In genomic region chr1:230642263-230642959, GRCh38 we compare ENCODE assay signal across 1 cellular context.
TF ChIP-seq lines count a peak whose summit lies in the region.

A gene with protein sequence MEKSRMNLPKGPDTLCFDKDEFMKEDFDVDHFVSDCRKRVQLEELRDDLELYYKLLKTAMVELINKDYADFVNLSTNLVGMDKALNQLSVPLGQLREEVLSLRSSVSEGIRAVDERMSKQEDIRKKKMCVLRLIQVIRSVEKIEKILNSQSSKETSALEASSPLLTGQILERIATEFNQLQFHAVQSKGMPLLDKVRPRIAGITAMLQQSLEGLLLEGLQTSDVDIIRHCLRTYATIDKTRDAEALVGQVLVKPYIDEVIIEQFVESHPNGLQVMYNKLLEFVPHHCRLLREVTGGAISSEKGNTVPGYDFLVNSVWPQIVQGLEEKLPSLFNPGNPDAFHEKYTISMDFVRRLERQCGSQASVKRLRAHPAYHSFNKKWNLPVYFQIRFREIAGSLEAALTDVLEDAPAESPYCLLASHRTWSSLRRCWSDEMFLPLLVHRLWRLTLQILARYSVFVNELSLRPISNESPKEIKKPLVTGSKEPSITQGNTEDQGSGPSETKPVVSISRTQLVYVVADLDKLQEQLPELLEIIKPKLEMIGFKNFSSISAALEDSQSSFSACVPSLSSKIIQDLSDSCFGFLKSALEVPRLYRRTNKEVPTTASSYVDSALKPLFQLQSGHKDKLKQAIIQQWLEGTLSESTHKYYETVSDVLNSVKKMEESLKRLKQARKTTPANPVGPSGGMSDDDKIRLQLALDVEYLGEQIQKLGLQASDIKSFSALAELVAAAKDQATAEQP (plus strand): TSS chr1:230642481. CDS start chr1:230642607, 126 bp downstream.

TF ChIP-seq in HEK293, 187 proteins besides CTCF, POLR2A, EP300 and RAD21 (continued from another document):
- TF ChIP-seq, protein P1, sequence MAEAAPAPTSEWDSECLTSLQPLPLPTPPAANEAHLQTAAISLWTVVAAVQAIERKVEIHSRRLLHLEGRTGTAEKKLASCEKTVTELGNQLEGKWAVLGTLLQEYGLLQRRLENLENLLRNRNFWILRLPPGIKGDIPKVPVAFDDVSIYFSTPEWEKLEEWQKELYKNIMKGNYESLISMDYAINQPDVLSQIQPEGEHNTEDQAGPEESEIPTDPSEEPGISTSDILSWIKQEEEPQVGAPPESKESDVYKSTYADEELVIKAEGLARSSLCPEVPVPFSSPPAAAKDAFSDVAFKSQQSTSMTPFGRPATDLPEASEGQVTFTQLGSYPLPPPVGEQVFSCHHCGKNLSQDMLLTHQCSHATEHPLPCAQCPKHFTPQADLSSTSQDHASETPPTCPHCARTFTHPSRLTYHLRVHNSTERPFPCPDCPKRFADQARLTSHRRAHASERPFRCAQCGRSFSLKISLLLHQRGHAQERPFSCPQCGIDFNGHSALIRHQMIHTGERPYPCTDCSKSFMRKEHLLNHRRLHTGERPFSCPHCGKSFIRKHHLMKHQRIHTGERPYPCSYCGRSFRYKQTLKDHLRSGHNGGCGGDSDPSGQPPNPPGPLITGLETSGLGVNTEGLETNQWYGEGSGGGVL (tag by site-specific recombination; IDR thresholded peaks at IDR 0.05), result peak; percentile 67
- TF ChIP-seq ZNF169 (tag by site-specific recombination; IDR thresholded peaks at IDR 0.05) (no peak), ZSCAN30 (tag by site-specific recombination; IDR thresholded peaks at IDR 0.05) (peak; percentile 98), ZFHX2 (tag by site-specific recombination; conservative IDR thresholded peaks at IDR 0.05) (peak; percentile 78), KLF10 (tag by site-specific recombination; IDR thresholded peaks at IDR 0.05) (peak; percentile 91)
TF ChIP-seq in HEK293: peak in this region for 87.
